In the genomic region with DNA sequence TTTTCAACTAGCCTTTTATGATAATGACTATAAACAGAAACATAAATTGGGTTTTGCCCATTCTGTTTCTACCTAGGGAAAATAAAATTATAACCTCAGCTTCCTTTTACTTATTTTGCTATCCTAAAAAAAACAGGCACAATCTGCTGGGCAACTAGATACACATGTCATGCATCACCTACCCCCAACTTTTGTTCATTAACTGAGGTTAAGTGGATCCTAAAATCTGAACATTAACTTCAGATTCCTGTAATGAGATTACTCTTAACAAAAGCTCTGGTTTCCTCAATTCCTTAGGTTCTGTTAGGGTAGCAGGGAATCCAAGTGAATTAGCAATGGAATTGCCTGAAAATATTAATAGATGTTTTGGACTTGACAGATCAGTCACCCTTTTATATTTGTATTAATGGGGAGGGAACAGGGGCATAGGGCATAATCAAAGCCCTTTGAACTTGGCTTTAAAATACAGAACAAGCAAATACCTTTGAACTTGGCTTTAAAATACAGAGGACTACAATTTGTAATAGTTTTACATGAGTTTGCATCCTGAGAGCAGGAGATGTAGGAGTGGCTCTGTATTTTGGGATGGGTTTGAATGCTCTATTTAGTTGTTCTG, we compare ENCODE assay signal across 23 cellular contexts.
DNase-seq lines count a peak whose midpoint lies in the region; ATAC-seq, FAIRE-seq and TF ChIP-seq lines count a peak whose summit lies in the region.
"Had no signal": no experiment of that assay in that cellular context is flagged by ENCODE, and none has a peak within 500 bp of the region (broad histone marks: within the 10 kb centered on the region; RNA-seq: fewer than 3 reads in every experiment).

No MANE protein-coding gene starts in this region.

- FAIRE-seq in urothelium cell line (lab: Jason Lieb, UNC): no peak
- FAIRE-seq: A549, D721Med, G401.6, GM12891, GM19239 had no signal

- no peaks in the 10 kb centered on the region for H3K4me1 Mint-ChIP-seq in GM23338
- H3K4me1 Mint-ChIP-seq: B cell had no signal

- no peak overlapping the region for H2AFZ ChIP-seq in GM23338

- DNase-seq in NCI-H82 (lab: John Stamatoyannopoulos, UW): peak; percentile 1
- DNase-seq in NCI-H82 treated with DMSO at 0.1 percent for 48 hours (lab: John Stamatoyannopoulos, UW; ENCODE audit: unreplicated experiment): no peak
- no peak for DNase-seq in GM23338 (ENCODE audit: low spot score)
- DNase-seq in right lobe of liver: no peak
- DNase-seq in testis: no peak
- no peak for DNase-seq in urothelium cell line (ENCODE audit: low spot score)
- DNase-seq in tibial nerve (ENCODE audit: low spot score in 2 of 2): no peak
- DNase-seq: AML-193; Caco-2; Calu3; CD4-positive, alpha-beta T cell; CD8-positive, alpha-beta T cell; DMS79 treated with DMSO at 0.1 percent for 48 hours; GF-D8 had no signal

- no peaks in the 10 kb centered on the region for H3K9me3 Mint-ChIP-seq in GM23338
- H3K9me3 Mint-ChIP-seq: CD4-positive, alpha-beta T cell; CD8-positive, alpha-beta T cell had no signal

- H3K27me3 ChIP-seq in GM23338 (ENCODE audit: insufficient read depth) (no peaks in the 10 kb centered on the region), right lobe of liver (no peaks in the 10 kb centered on the region), testis (no peaks in the 10 kb centered on the region), tibial nerve (no peaks in the 10 kb centered on the region)
- H3K27me3 ChIP-seq: BLaER1 treated with 17β-estradiol and CSF1 and Interleukin-3, amounts not matched to agents 10 nM and 100 nM had no signal

- H3K9me3 ChIP-seq in right lobe of liver (no peaks in the 10 kb centered on the region), testis (no peaks in the 10 kb centered on the region), tibial nerve (no peaks in the 10 kb centered on the region)
- H3K9me3 ChIP-seq: A549, Caco-2 had no signal

- H3K36me3 Mint-ChIP-seq in GM23338 (ENCODE audit: low read depth): peaks cover 33% of the 10 kb centered on the region
- H3K36me3 Mint-ChIP-seq: CD8-positive, alpha-beta T cell had no signal

- TF ChIP-seq CTCF in GM23338 (conservative IDR thresholded peaks at IDR 0.05; ENCODE audit: low read depth in 2 of 2) (no peak), right lobe of liver (IDR thresholded peaks at IDR 0.05) (no peak), testis (IDR thresholded peaks at IDR 0.05) (no peak), tibial nerve (IDR thresholded peaks at IDR 0.05) (no peak)

- H3K4me3 Mint-ChIP-seq in GM23338: no peak overlapping the region
- H3K4me3 Mint-ChIP-seq: B cell; CD4-positive, alpha-beta T cell; CD8-positive, alpha-beta T cell had no signal

- peaks cover 13% of the 10 kb centered on the region; the same call in 1 of the 2 replicates for H3K36me3 ChIP-seq in GM23338 (ENCODE audit: insufficient read depth)
- H3K36me3 ChIP-seq in right lobe of liver: peaks cover 0 to 3% (median 2%) of the 10 kb centered on the region in 4 donors
- no peaks in the 10 kb centered on the region for H3K36me3 ChIP-seq in testis (ENCODE audit: low read depth, missing control alignments)
- H3K36me3 ChIP-seq in tibial nerve: peaks cover 0 to 43% (median 0%) of the 10 kb centered on the region in 3 donors

- intact Hi-C loops in right lobe of liver (cut with DNase I) (no loop called here), testis (cut with DNase I; ENCODE audit: low total_unique reads) (no loop called here)

- H3F3A ChIP-seq in GM23338 (replicated peaks; ENCODE audit: low read depth): no peaks in the 10 kb centered on the region

- H3K4me3 ChIP-seq in GM23338: no peak overlapping the region
- no peak overlapping the region for H3K4me3 ChIP-seq in right lobe of liver
- no peak overlapping the region for H3K4me3 ChIP-seq in testis
- no peak overlapping the region for H3K4me3 ChIP-seq in tibial nerve
- H3K4me3 ChIP-seq: A549; BLaER1 treated with 17β-estradiol and CSF1 and Interleukin-3, amounts not matched to agents 10 nM and 100 nM had no signal

- no peak for ATAC-seq in GM23338
- ATAC-seq in right lobe of liver: peak; percentile 65 to 92 (median 86)
- ATAC-seq: A549; CD8-positive, alpha-beta T cell had no signal

- H3K27ac ChIP-seq in GM23338 (ENCODE audit: low read depth) (no peak overlapping the region), right lobe of liver (peak overlapping the region in 2 of 3 donors; percentile 2 to 44), testis (peak overlapping the region; percentile 64 to 81), tibial nerve (no peak overlapping the region)
- H3K27ac ChIP-seq: 22Rv1; A549; BLaER1 treated with 17β-estradiol and CSF1 and Interleukin-3, amounts not matched to agents 10 nM and 100 nM; C4-2B had no signal

- no peaks in the 10 kb centered on the region for H3K9me2 ChIP-seq in GM23338 (ENCODE audit: insufficient read depth)

- H3K27ac Mint-ChIP-seq in GM23338: peak overlapping the region; percentile 36; the same call in 1 of the 2 replicates
- H3K27ac Mint-ChIP-seq: B cell; CD4-positive, alpha-beta T cell; CD8-positive, alpha-beta T cell had no signal

- H4K20me1 ChIP-seq in GM23338 (replicated peaks; ENCODE audit: insufficient read depth): no peaks in the 10 kb centered on the region; the same call in 1 of the 2 replicates
- H4K20me1 ChIP-seq: BLaER1 treated with 17β-estradiol and CSF1 and Interleukin-3, amounts not matched to agents 10 nM and 100 nM had no signal

- TF ChIP-seq POLR2A in right lobe of liver (IDR thresholded peaks at IDR 0.05): no peak
- TF ChIP-seq POLR2A in testis (IDR thresholded peaks at IDR 0.05): no peak
- TF ChIP-seq POLR2A in tibial nerve (IDR thresholded peaks at IDR 0.05): no peak

- TF ChIP-seq EP300 in tibial nerve (IDR thresholded peaks at IDR 0.05): no peak

- H3K79me2 ChIP-seq in GM23338 (replicated peaks; ENCODE audit: insufficient read depth): no peaks in the 10 kb centered on the region

- peaks cover under 1% of the 10 kb centered on the region; the same call in 1 of the 2 replicates for H3K4me1 ChIP-seq in GM23338 (ENCODE audit: insufficient read depth)
- H3K4me1 ChIP-seq in right lobe of liver: peaks cover 0 to 19% (median 4%) of the 10 kb centered on the region in 4 donors
- H3K4me1 ChIP-seq in testis: peaks cover 5% of the 10 kb centered on the region
- H3K4me1 ChIP-seq in tibial nerve: no peaks in the 10 kb centered on the region
- H3K4me1 ChIP-seq: A549, Caco-2 had no signal

- no peak overlapping the region for H3K4me2 ChIP-seq in GM23338
- H3K4me2 ChIP-seq: A549 had no signal

- peaks cover 2% of the 10 kb centered on the region for H3K27me3 Mint-ChIP-seq in GM23338 (ENCODE audit: insufficient read depth, low read depth, poor library complexity)
- H3K27me3 Mint-ChIP-seq: B cell had no signal

TF ChIP-seq in GM23338, 12 proteins besides CTCF, POLR2A, EP300 and RAD21 (continues in another document):
- TF ChIP-seq CREB1 (CRISPR knock-in tag; IDR thresholded peaks at IDR 0.05; ENCODE audit: low read depth) (no peak), JUNB (IDR thresholded peaks at IDR 0.05; ENCODE audit: unreplicated experiment) (no peak), STAT1 (IDR thresholded peaks at IDR 0.05; ENCODE audit: unreplicated experiment) (no peak)

Comparison
In these comparisons a context has a peak if more than half of its experiments do, and no peak if none do; other contexts are left out.
1. H3K27ac ChIP-seq: peak in right lobe of liver (2 of 3) and testis (2 of 2); none in GM23338 (single experiment) and tibial nerve (0 of 4).